Comparison of ENCODE assay signal across 1 cellular context in genomic region chr12:101280006-101280505, GRCh38.
TF ChIP-seq lines count a peak whose summit lies in the region.

UTP20 (plus strand) TSS chr12:101280105; CDS start chr12:101280283, 178 bp downstream.

TF ChIP-seq in HepG2, 621 proteins besides CTCF, POLR2A, EP300 and RAD21 (continued from another document and continues in another):
- TF ChIP-seq ZBTB40 (IDR thresholded peaks at IDR 0.05) = no peak
- 0 out of 2 replicates have a peak, but pooled peaks have one; percentile 28 for TF ChIP-seq ZBTB40 (CRISPR knock-in tag; IDR thresholded peaks at IDR 0.05)
- TF ChIP-seq SAP130 (CRISPR knock-in tag; IDR thresholded peaks at IDR 0.05; ENCODE audit: low read depth) = peak; percentile 100
- TF ChIP-seq REXO4 (CRISPR knock-in tag; IDR thresholded peaks at IDR 0.05; ENCODE audit: borderline replicate concordance) = no peak
- TF ChIP-seq ZBTB39 (CRISPR knock-in tag; IDR thresholded peaks at IDR 0.05) = no peak
- peak; percentile 38 for TF ChIP-seq ZNF407 (CRISPR knock-in tag; IDR thresholded peaks at IDR 0.05; ENCODE audit: not compliant biosample characterization)
- 0 out of 2 replicates have a peak, but pooled peaks have one; percentile 35 for TF ChIP-seq ZNF451 (CRISPR knock-in tag; IDR thresholded peaks at IDR 0.05)
- TF ChIP-seq PAF1 (CRISPR knock-in tag; IDR thresholded peaks at IDR 0.05) = no peak
- TF ChIP-seq ZSCAN12 (CRISPR knock-in tag; IDR thresholded peaks at IDR 0.05) = peak; percentile 66; the same call in 1 of the 2 replicates
- TF ChIP-seq HES4 (CRISPR knock-in tag; IDR thresholded peaks at IDR 0.05; ENCODE audit: borderline replicate concordance) = peak; percentile 38; the same call in 1 of the 2 replicates
- no peak for TF ChIP-seq AHDC1 (CRISPR knock-in tag; IDR thresholded peaks at IDR 0.05; ENCODE audit: borderline replicate concordance)
- no peak for TF ChIP-seq PCBP2 (optimal IDR thresholded peaks at IDR 0.05; ENCODE audit: low read depth, low read length, poor library complexity, severe bottlenecking)
- TF ChIP-seq ELF4 (CRISPR knock-in tag; IDR thresholded peaks at IDR 0.05; ENCODE audit: borderline replicate concordance) = no peak
- TF ChIP-seq HOXA9 (CRISPR knock-in tag; IDR thresholded peaks at IDR 0.05; ENCODE audit: borderline replicate concordance) = no peak
- no peak for TF ChIP-seq RXRB (CRISPR knock-in tag; IDR thresholded peaks at IDR 0.05; ENCODE audit: borderline replicate concordance)
- peak; percentile 100 for TF ChIP-seq MXI1 (IDR thresholded peaks at IDR 0.05; ENCODE audit: borderline replicate concordance, low read depth, low read length)
- TF ChIP-seq ISL2 (CRISPR knock-in tag; IDR thresholded peaks at IDR 0.05) = peak; percentile 62
- peak; percentile 89 for TF ChIP-seq NFKB2 (CRISPR knock-in tag; IDR thresholded peaks at IDR 0.05; ENCODE audit: borderline replicate concordance)
- no peak for TF ChIP-seq HNF4A (CRISPR knock-in tag; IDR thresholded peaks at IDR 0.05)
- TF ChIP-seq SALL1 (CRISPR knock-in tag; IDR thresholded peaks at IDR 0.05) = peak; percentile 67; the same call in 1 of the 2 replicates
- TF ChIP-seq ZNF235 (CRISPR knock-in tag; IDR thresholded peaks at IDR 0.05; ENCODE audit: borderline replicate concordance) = no peak
- TF ChIP-seq UBTF (CRISPR knock-in tag; IDR thresholded peaks at IDR 0.05) = peak; percentile 48; the same call in 1 of the 2 replicates
- no peak for TF ChIP-seq MZF1 (CRISPR knock-in tag; IDR thresholded peaks at IDR 0.05; ENCODE audit: borderline replicate concordance)
- no peak for TF ChIP-seq CC2D1A (CRISPR knock-in tag; IDR thresholded peaks at IDR 0.05)
- TF ChIP-seq JUN (CRISPR knock-in tag; IDR thresholded peaks at IDR 0.05) = no peak
